Comparison of ENCODE assay signal across 1 cellular context in genomic region chr7:99562832-99563231, GRCh38.
TF ChIP-seq lines count a peak whose summit lies in the region.

No MANE protein-coding gene starts in this region.

TF ChIP-seq in HEK293, 187 proteins besides CTCF, POLR2A, EP300 and RAD21 (continued from another document and continues in another):
- TF ChIP-seq ZNF701 (tag by site-specific recombination; IDR thresholded peaks at IDR 0.05): no peak
- TF ChIP-seq GLIS2 (tag by site-specific recombination; IDR thresholded peaks at IDR 0.05): peak; percentile 78
- TF ChIP-seq HIC1 (tag by site-specific recombination; IDR thresholded peaks at IDR 0.05): peak; percentile 89; the same call in 1 of the 2 replicates
- TF ChIP-seq ZNF16 (tag by site-specific recombination; IDR thresholded peaks at IDR 0.05; ENCODE audit: low read depth): no peak
- no peak for TF ChIP-seq ZNF747 (tag by site-specific recombination; IDR thresholded peaks at IDR 0.05)
- 0 out of 2 replicates have a peak, but pooled peaks have one; percentile 27 for TF ChIP-seq PRDM1 (tag by site-specific recombination; IDR thresholded peaks at IDR 0.05)
- TF ChIP-seq BCL6B (tag by site-specific recombination; IDR thresholded peaks at IDR 0.05): no peak
- no peak for TF ChIP-seq ZSCAN16 (tag by site-specific recombination; IDR thresholded peaks at IDR 0.05)
- peak; percentile 69; the same call in 1 of the 2 replicates for TF ChIP-seq KLF9 (tag by site-specific recombination; IDR thresholded peaks at IDR 0.05; ENCODE audit: low read depth)
- peak; percentile 94 for TF ChIP-seq ZNF629 (tag by site-specific recombination; IDR thresholded peaks at IDR 0.05)
- peak; percentile 86 for TF ChIP-seq ZNF366 (tag by site-specific recombination; conservative IDR thresholded peaks at IDR 0.05)
- no peak for TF ChIP-seq ZNF707 (tag by site-specific recombination; IDR thresholded peaks at IDR 0.05)
- peak; percentile 59; the same call in 1 of the 2 replicates for TF ChIP-seq ZBTB17 (tag by site-specific recombination; IDR thresholded peaks at IDR 0.05)
- no peak for TF ChIP-seq ZNF239 (tag by site-specific recombination; IDR thresholded peaks at IDR 0.05)
- no peak for TF ChIP-seq ZSCAN4 (tag by site-specific recombination; IDR thresholded peaks at IDR 0.05)
- peak; percentile 97 for TF ChIP-seq GLIS1 (tag by site-specific recombination; IDR thresholded peaks at IDR 0.05)
- peak; percentile 68 for TF ChIP-seq INSM2 (tag by site-specific recombination; IDR thresholded peaks at IDR 0.05)
- no peak for TF ChIP-seq ZNF548 (tag by site-specific recombination; IDR thresholded peaks at IDR 0.05)
- no peak for TF ChIP-seq ZNF501 (tag by site-specific recombination; IDR thresholded peaks at IDR 0.05)
- TF ChIP-seq ZNF660 (tag by site-specific recombination; IDR thresholded peaks at IDR 0.05): peak; percentile 98
- TF ChIP-seq ELK4 (IDR thresholded peaks at IDR 0.05; ENCODE audit: borderline replicate concordance, low read depth, low read length): no peak
- TF ChIP-seq ZNF140 (tag by site-specific recombination; IDR thresholded peaks at IDR 0.05): no peak
- no peak for TF ChIP-seq ZNF785 (tag by site-specific recombination; IDR thresholded peaks at IDR 0.05)
- no peak for TF ChIP-seq ZBTB7A (tag by site-specific recombination; IDR thresholded peaks at IDR 0.05; ENCODE audit: low read depth)
- TF ChIP-seq ZNF677 (tag by site-specific recombination; IDR thresholded peaks at IDR 0.05): no peak
- TF ChIP-seq ZNF280D (tag by site-specific recombination; IDR thresholded peaks at IDR 0.05): no peak
- TF ChIP-seq ZNF692 (tag by site-specific recombination; IDR thresholded peaks at IDR 0.05): peak; percentile 82
- TF ChIP-seq KLF10 (tag by site-specific recombination; IDR thresholded peaks at IDR 0.05): peak; percentile 71; the same call in 1 of the 2 replicates
- TF ChIP-seq REST (tag by site-specific recombination; IDR thresholded peaks at IDR 0.05): no peak
- TF ChIP-seq SP3 (tag by site-specific recombination; IDR thresholded peaks at IDR 0.05): 0 out of 2 replicates have a peak, but pooled peaks have one; percentile 34
- TF ChIP-seq ZBTB49 (tag by site-specific recombination; IDR thresholded peaks at IDR 0.05; ENCODE audit: low read depth): no peak
- no peak for TF ChIP-seq HOXC10 (CRISPR knock-in tag; IDR thresholded peaks at IDR 0.05)
- no peak for TF ChIP-seq ZNF837 (tag by site-specific recombination; IDR thresholded peaks at IDR 0.05)
- no peak for TF ChIP-seq SETDB1 (IDR thresholded peaks at IDR 0.05; ENCODE audit: insufficient read length, low read length)
- peak; percentile 81 for TF ChIP-seq ZNF558 (tag by site-specific recombination; IDR thresholded peaks at IDR 0.05)
- no peak for TF ChIP-seq ZNF423 (tag by site-specific recombination; IDR thresholded peaks at IDR 0.05)
- TF ChIP-seq ZNF221 (tag by site-specific recombination; IDR thresholded peaks at IDR 0.05; ENCODE audit: borderline replicate concordance): no peak
- TF ChIP-seq ZNF324 (tag by site-specific recombination; IDR thresholded peaks at IDR 0.05): peak; percentile 77; the same call in 1 of the 2 replicates
- TF ChIP-seq ZNF302 (tag by site-specific recombination; IDR thresholded peaks at IDR 0.05; ENCODE audit: low read depth): no peak
- TF ChIP-seq RBAK (tag by site-specific recombination; IDR thresholded peaks at IDR 0.05): no peak
